In the genomic region with DNA sequence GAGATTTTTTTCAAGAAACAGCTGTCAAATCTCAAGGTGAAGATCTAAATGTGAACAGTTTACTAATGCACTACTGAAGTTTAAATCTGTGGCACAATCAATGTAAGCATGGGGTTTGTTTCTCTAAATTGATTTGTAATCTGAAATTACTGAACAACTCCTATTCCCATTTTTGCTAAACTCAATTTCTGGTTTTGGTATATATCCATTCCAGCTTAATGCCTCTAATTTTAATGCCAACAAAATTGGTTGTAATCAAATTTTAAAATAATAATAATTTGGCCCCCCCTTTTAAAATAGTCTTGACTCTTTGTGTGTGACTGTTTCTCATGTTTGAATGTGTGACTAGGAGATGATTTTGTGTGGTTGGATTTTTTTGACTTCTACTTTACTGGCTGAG, we compare ENCODE assay signal across 13 cellular contexts. TPM values are rescaled to one million over a fixed set of nuclear protein-coding genes. Genes with fewer than 3 reads are reported as not detected.
DNase-seq lines count a peak whose midpoint lies in the region; ATAC-seq and TF ChIP-seq lines count a peak whose summit lies in the region.
"Had no signal": no experiment of that assay in that cellular context is flagged by ENCODE, and none has a peak within 500 bp of the region (broad histone marks: within the 10 kb centered on the region; RNA-seq: fewer than 3 reads in every experiment).

No MANE protein-coding gene starts in this region.

- no TSS peak for BruUV-seq in MCF 10A (replicated peaks; lab: Mats Ljungman, UMichigan)
- no TSS peak for BruUV-seq in mammary epithelial cell (replicated peaks; lab: Mats Ljungman, UMichigan)

- H3K9me3 ChIP-seq in mammary epithelial cell (replicated peaks; ENCODE audit: insufficient read depth, low read length) (no peaks in the 10 kb centered on the region), adrenal gland (replicated peaks in 1 of 3) (no peaks in the 10 kb centered on the region)
- H3K9me3 ChIP-seq: thyroid gland had no signal

- CTCF ChIA-PET in MCF 10A (lab: Yijun Ruan, JAX) (interaction anchor here (0.5 to 6.9 kb wide), 4 partner anchors 10 to 102 kb away, joined by 3 to 60 read pairs (median 3); no protein-coding TSS in a partner anchor), mammary epithelial cell (lab: Charles Lee; ENCODE audit: low non-redundant PET) (no interaction called here)

- peaks cover 24% of the 10 kb centered on the region for H3K79me2 ChIP-seq in mammary epithelial cell (ENCODE audit: insufficient read depth, low read length)

- no peak for ATAC-seq in GM21825 (IDR thresholded peaks at IDR 0.05; ENCODE audit: unreplicated experiment)

- H3K4me1 ChIP-seq in mammary epithelial cell (ENCODE audit: insufficient read depth, low read length) (peaks cover 23% of the 10 kb centered on the region), adrenal gland (replicated peaks in 1 of 2) (peaks cover 15 to 38% of the 10 kb centered on the region in 2 donors)

- no peak overlapping the region for H3K27ac ChIP-seq in mammary epithelial cell (ENCODE audit: insufficient read depth, low read depth, low read length)
- peak overlapping the region in 3 of 5 donors; percentile 1 to 30 (median 28) for H3K27ac ChIP-seq in adrenal gland

- H4K20me1 ChIP-seq in mammary epithelial cell (ENCODE audit: insufficient read depth, low read length) = no peaks in the 10 kb centered on the region

- H3K4me3 ChIP-seq in mammary epithelial cell (replicated peaks in 1 of 3; ENCODE audit: insufficient read depth in 1 of 3, low read depth in 2 of 3, low read length in 3 of 3) (no peak overlapping the region), adrenal gland (peak overlapping the region in 1 of 4 donors; percentile 97)

- H3K27me3 Mint-ChIP-seq in MCF 10A (ENCODE audit: insufficient read depth, unreplicated experiment) (no peaks in the 10 kb centered on the region), mesothelial cell of epicardium (ENCODE audit: low read depth) (no peaks in the 10 kb centered on the region), type B pancreatic cell (no peaks in the 10 kb centered on the region)

- intact Hi-C loops in MCF 10A (cut with micrococcal nuclease) (loop anchor here (5.0 kb wide), 1 partner anchor 63 kb away; the partner anchor contains the start of gene PM20D2), mammary epithelial cell (cut with micrococcal nuclease) (no loop called here), adrenal gland (cut with DNase I) (loop anchor here in 1 of 2 donors (5.0 kb wide), 1 partner anchor 47 kb away; no protein-coding TSS in a partner anchor)

- POLR2A ChIA-PET in MCF 10A (lab: Yijun Ruan, JAX) = interaction anchor here (0.9 to 12.6 kb wide), 13 partner anchors 10 to 159 kb away, joined by 3 to 573 read pairs (median 7); partner anchors contain the start of genes PM20D2, RNGTT and SRSF12

- dilution Hi-C loops in mammary epithelial cell (cut with HindIII; ENCODE audit: low sequenced_read_pairs) = loop anchor here (5.0 kb wide), 2 partner anchors 47 to 102 kb away; no protein-coding TSS in a partner anchor

- H3K9ac ChIP-seq in mammary epithelial cell (ENCODE audit: insufficient read depth, low read length) = no peak overlapping the region

- H3K36me3 Mint-ChIP-seq in MCF 10A (ENCODE audit: insufficient read depth, unreplicated experiment) (peaks cover 90% of the 10 kb centered on the region), mesothelial cell of epicardium (peaks cover 28% of the 10 kb centered on the region), type B pancreatic cell (peaks cover 29% of the 10 kb centered on the region)

- DNase-seq in MCF 10A (ENCODE audit: unreplicated experiment) = no peak
- DNase-seq in mammary epithelial cell = no peak
- no peak for DNase-seq in adrenal gland
- DNase-seq in mesothelial cell of epicardium (ENCODE audit: low spot score in 2 of 2, unreplicated experiment in 2 of 2) = no peak
- no peak for DNase-seq in type B pancreatic cell (ENCODE audit: extremely low spot score, unreplicated experiment)
- no peak for DNase-seq in NCI-H146 (lab: John Stamatoyannopoulos, UW)
- DNase-seq in pons (ENCODE audit: low spot score) = no peak
- DNase-seq: NCI-H1436 treated with DMSO at 0.1 percent for 48 hours; posterior cingulate gyrus; stimulated activated CD4-positive, alpha-beta T cell treated with anti-CD3 and anti-CD28 coated beads, Interleukin-4, amount 100 ng/mL, for 4 hours; SW 1271 had no signal

- TF ChIP-seq POLR2A in adrenal gland (IDR thresholded peaks at IDR 0.05) = no peak

- TF ChIP-seq CTCF in MCF 10A (IDR thresholded peaks at IDR 0.05; ENCODE audit: unreplicated experiment) (no peak), mammary epithelial cell (conservative IDR thresholded peaks at IDR 0.05 in 1 of 2, IDR thresholded peaks at IDR 0.05 in 1 of 2; ENCODE audit: extremely low read depth in 1 of 2, insufficient read depth in 1 of 2, low read depth in 1 of 2, low read length in 2 of 2) (no peak), adrenal gland (IDR thresholded peaks at IDR 0.05) (no peak), mesothelial cell of epicardium (IDR thresholded peaks at IDR 0.05; ENCODE audit: unreplicated experiment) (no peak), type B pancreatic cell (conservative IDR thresholded peaks at IDR 0.05) (no peak)

- H3K4me1 Mint-ChIP-seq in MCF 10A (ENCODE audit: insufficient read depth, unreplicated experiment) (peaks cover 35% of the 10 kb centered on the region), mesothelial cell of epicardium (peaks cover 29% of the 10 kb centered on the region), type B pancreatic cell (ENCODE audit: unreplicated experiment) (peaks cover 30% of the 10 kb centered on the region)

- no peak overlapping the region for H2AFZ ChIP-seq in mammary epithelial cell (ENCODE audit: low read depth, low read length)

- H3K27ac Mint-ChIP-seq in MCF 10A (ENCODE audit: low read depth, unreplicated experiment) (no peak overlapping the region), mesothelial cell of epicardium (peak overlapping the region; percentile 15), type B pancreatic cell (peak overlapping the region; percentile 19)

- in situ Hi-C loops in mammary epithelial cell (cut with MboI; ENCODE audit: low sequenced_read_pairs in 2 of 2) = loop anchor here in 1 of 2 donors (5.0 to 25.0 kb wide), 2 partner anchors 47 to 97 kb away; no protein-coding TSS in a partner anchor

- H3K4me3 Mint-ChIP-seq in MCF 10A (ENCODE audit: unreplicated experiment) = peak overlapping the region; percentile 96
- H3K4me3 Mint-ChIP-seq in mesothelial cell of epicardium = peak overlapping the region; percentile 18
- peak overlapping the region; percentile 58 for H3K4me3 Mint-ChIP-seq in type B pancreatic cell

- H3K27me3 ChIP-seq in mammary epithelial cell (ENCODE audit: insufficient read depth, low read length) = no peaks in the 10 kb centered on the region
- no peaks in the 10 kb centered on the region for H3K27me3 ChIP-seq in adrenal gland
- H3K27me3 ChIP-seq: thyroid gland had no signal

- no peaks in the 10 kb centered on the region for H3K9me3 Mint-ChIP-seq in MCF 10A (ENCODE audit: unreplicated experiment)
- H3K9me3 Mint-ChIP-seq in mesothelial cell of epicardium = no peaks in the 10 kb centered on the region
- no peaks in the 10 kb centered on the region for H3K9me3 Mint-ChIP-seq in type B pancreatic cell

- H3K4me2 ChIP-seq in mammary epithelial cell (ENCODE audit: insufficient read depth, low read depth, low read length) = no peak overlapping the region

- H3K36me3 ChIP-seq in mammary epithelial cell (ENCODE audit: insufficient read depth, low read length) (no peaks in the 10 kb centered on the region), adrenal gland (replicated peaks in 1 of 2) (peaks cover 0 to 32% of the 10 kb centered on the region in 2 donors)

RNA-seq across cellular contexts. Expression of gene PNRC1, which starts 4.0 kb away (rescaled TPM):
- 158 and 183 TPM in 2 replicates for total RNA-seq in MCF 10A (2022)
- 10 to 100 TPM; 56.6 to 75.0 TPM for total RNA-seq in mammary epithelial cell
- 4.7 TPM for polyA plus RNA-seq in mammary epithelial cell
- polyA minus RNA-seq in mammary epithelial cell = 27.0 TPM
- 100 to 1,000 TPM; 135 to 359 (median 279) TPM for total RNA-seq in adrenal gland
- 100 to 1,000 TPM in 1 of 3 donors, 10 to 100 TPM in 2; 65.5 to 116 (median 86.3) TPM for polyA plus RNA-seq in adrenal gland
- 184 to 206 TPM (median 190 TPM) in 3 replicates for total RNA-seq in mesothelial cell of epicardium
- total RNA-seq in type B pancreatic cell (ENCODE audit: low replicate concordance) = 140 and 150 TPM in 2 replicates

RNA-seq across cellular contexts. Expression of gene SRSF12, which starts 33.3 kb away (rescaled TPM):
- total RNA-seq in MCF 10A (2022) (1.1 and 1.2 TPM in 2 replicates), mammary epithelial cell (1 to 10 TPM in 1 of 2 donors, under 1 TPM in 1; 0.54 to 3.8 TPM), adrenal gland (1 to 10 TPM in 2 of 8 donors, under 1 TPM in 5, not detected in 1; 0.26 to 2.2 (median 0.75) TPM), mesothelial cell of epicardium (11.5 to 14.7 TPM (median 12.4 TPM) in 3 replicates), type B pancreatic cell (ENCODE audit: low replicate concordance) (3.9 and 10.5 TPM in 2 replicates)
- polyA plus RNA-seq in mammary epithelial cell (0.14 TPM), adrenal gland (1 to 10 TPM in 1 of 3 donors, under 1 TPM in 2; 0.72 to 1.4 (median 0.91) TPM)
- not detected for polyA minus RNA-seq in mammary epithelial cell

Comparison
In these comparisons a context has a peak if more than half of its experiments do, and no peak if none do; other contexts are left out.
1. H3K4me3 Mint-ChIP-seq: peak in every context shown above with its lines; median percentile 96 in MCF 10A; 58 in type B pancreatic cell; 18 in mesothelial cell of epicardium.